8 cellular contexts compared by ENCODE assay signal in genomic region chr10:12264204-12264908, GRCh38.
DNase-seq lines count a peak whose midpoint lies in the region; ATAC-seq and TF ChIP-seq lines count a peak whose summit lies in the region.

No MANE protein-coding gene starts in this region.

- H3K4me1 ChIP-seq in HCT116 (ENCODE audit: control insufficient read depth in 1 of 2, insufficient read depth in 2 of 2, low read length in 2 of 2) (peaks cover 8 to 17% of the 10 kb centered on the region in 2 experiments; a peak in 3 of 4 replicates), MM.1S (ENCODE audit: low read length) (no peaks in the 10 kb centered on the region), SK-N-SH (ENCODE audit: control insufficient read depth in 1 of 2, insufficient read depth in 2 of 2, low read depth in 1 of 2, low read length in 1 of 2) (no peaks in the 10 kb centered on the region; a peak in 1 of 4 replicates), cardiac muscle cell (ENCODE audit: low read depth) (no peaks in the 10 kb centered on the region), upper lobe of left lung (peaks cover 5 to 28% (median 15%) of the 10 kb centered on the region in 4 donors)

- peak overlapping the region; percentile 33; the same call in 1 of the 2 replicates for H3K9ac ChIP-seq in HCT116 (ENCODE audit: low read length)
- peak overlapping the region; percentile 71 for H3K9ac ChIP-seq in MM.1S (ENCODE audit: low read length)
- H3K9ac ChIP-seq in SK-N-SH, result 0 out of 2 replicates have a peak overlapping the region, but pooled peaks have one; percentile 20

- DNase-seq in GM06990 (ENCODE audit: extremely low read depth, insufficient read length) (peak; percentile 94), HCT116 (ENCODE audit: low read depth, low spot score) (peak; percentile 60), MM.1S (peak; percentile 83), SK-N-SH (peak; percentile 88), cardiac muscle cell (ENCODE audit: low read depth in 1 of 2, low spot score in 1 of 2) (peak; percentile 71 to 77), pons (ENCODE audit: low spot score) (peak; percentile 73), upper lobe of left lung (peak; percentile 83 to 94)
- peak; percentile 78 for DNase-seq in activated naive CD8-positive, alpha-beta T cell treated with anti-CD3 and anti-CD28 coated beads for 36 hours

- peak; percentile 97 for ATAC-seq in HCT116
- peak; percentile 88 to 94 for ATAC-seq in upper lobe of left lung (ENCODE audit: low FRiP score in 2 of 2)

- peaks cover 19% of the 10 kb centered on the region for H3K4me1 Mint-ChIP-seq in activated naive CD8-positive, alpha-beta T cell treated with anti-CD3 and anti-CD28 coated beads for 36 hours

- H3K9me2 ChIP-seq in HCT116 (ENCODE audit: insufficient read depth) (no peaks in the 10 kb centered on the region), MM.1S (replicated peaks; ENCODE audit: insufficient read depth, low read length) (no peaks in the 10 kb centered on the region), SK-N-SH (no peaks in the 10 kb centered on the region)

- CTCF ChIA-PET in HCT116 (lab: Charles Lee), result interaction anchor here (0.6 to 3.3 kb wide), 10 partner anchors 220 to 835 kb away, joined by 3 to 50 read pairs (median 4); no protein-coding TSS in a partner anchor
- CTCF ChIA-PET in SK-N-SH (lab: Yijun Ruan, JAX), result interaction anchor here (0.6 to 8.6 kb wide), 42 partner anchors 9 to 810 kb away, joined by 3 to 111 read pairs (median 4); no protein-coding TSS in a partner anchor

- peak overlapping the region; percentile 92 for H3K27ac Mint-ChIP-seq in activated naive CD8-positive, alpha-beta T cell treated with anti-CD3 and anti-CD28 coated beads for 36 hours

- POLR2A ChIA-PET in HCT116 (lab: Charles Lee) (interaction anchor here (0.6 to 1.0 kb wide), 2 partner anchors 310 to 446 kb away, joined by 3 to 5 read pairs; no protein-coding TSS in a partner anchor), SK-N-SH (lab: Yijun Ruan, JAX) (interaction anchor here (0.6 kb wide), 1 partner anchor 638 kb away, joined by 3 read pairs; no protein-coding TSS in a partner anchor)

- H2AFZ ChIP-seq in HCT116 (ENCODE audit: low read depth, low read length, poor library complexity, severe bottlenecking) (peak overlapping the region; percentile 100), MM.1S (ENCODE audit: low read length) (peak overlapping the region; percentile 99), SK-N-SH (ENCODE audit: low read depth) (peak overlapping the region; percentile 76)

- peak; percentile 75 for TF ChIP-seq CTCF in GM06990 (IDR thresholded peaks at IDR 0.05; ENCODE audit: insufficient read depth, low read length, poor library complexity, severe bottlenecking)
- peak; percentile 69 to 87 (median 69) for TF ChIP-seq CTCF in HCT116 (IDR thresholded peaks at IDR 0.05 in 2 of 3, conservative IDR thresholded peaks at IDR 0.05 in 1 of 3; ENCODE audit: borderline replicate concordance in 1 of 3, insufficient read depth in 1 of 3, low read depth in 2 of 3, low read length in 2 of 3)
- TF ChIP-seq CTCF in MM.1S (IDR thresholded peaks at IDR 0.05; ENCODE audit: low read length), result peak; percentile 84
- TF ChIP-seq CTCF in SK-N-SH (IDR thresholded peaks at IDR 0.05), result peak; percentile 90
- peak; percentile 79 for TF ChIP-seq CTCF in cardiac muscle cell (IDR thresholded peaks at IDR 0.05; ENCODE audit: low read depth, low read length)
- TF ChIP-seq CTCF in upper lobe of left lung (IDR thresholded peaks at IDR 0.05), result peak; percentile 62 to 90 (median 78)

- no TSS peak for BruUV-seq in HCT116 (replicated peaks; lab: Mats Ljungman, UMichigan)

- intact Hi-C loops in HCT116 (cut with micrococcal nuclease), result loop anchor here (1.0 to 10.0 kb wide), 4 partner anchors 284 to 810 kb away; no protein-coding TSS in a partner anchor

- H3K36me3 ChIP-seq in GM06990 (ENCODE audit: control insufficient read depth, insufficient read depth, low read length) (no peaks in the 10 kb centered on the region), HCT116 (ENCODE audit: control insufficient read depth in 1 of 2, insufficient read depth in 2 of 2, low read length in 2 of 2) (0 out of 4 replicates have a peak, but pooled peaks cover 0 to 3% of the 10 kb centered on the region in 2 experiments), MM.1S (replicated peaks; ENCODE audit: insufficient read depth, low read length) (no peaks in the 10 kb centered on the region), SK-N-SH (replicated peaks in 1 of 2; ENCODE audit: control insufficient read depth in 1 of 2, insufficient read depth in 2 of 2, low read length in 1 of 2) (no peaks in the 10 kb centered on the region), cardiac muscle cell (no peaks in the 10 kb centered on the region), upper lobe of left lung (no peaks in the 10 kb centered on the region)

- H3K4me2 ChIP-seq in HCT116 (ENCODE audit: low read length), result peak overlapping the region; percentile 82
- H3K4me2 ChIP-seq in MM.1S (ENCODE audit: low read depth, low read length), result peak overlapping the region; percentile 66
- H3K4me2 ChIP-seq in SK-N-SH, result peak overlapping the region; percentile 61; the same call in 1 of the 2 replicates

- H3K9me3 ChIP-seq in HCT116 (ENCODE audit: control insufficient read depth in 1 of 2, insufficient read depth in 1 of 2, low read depth in 1 of 2, low read length in 2 of 2) (no peaks in the 10 kb centered on the region), MM.1S (replicated peaks; ENCODE audit: insufficient read depth, low read length) (no peaks in the 10 kb centered on the region), SK-N-SH (no peaks in the 10 kb centered on the region), cardiac muscle cell (ENCODE audit: low read depth) (no peaks in the 10 kb centered on the region), upper lobe of left lung (no peaks in the 10 kb centered on the region)

- H3K4me3 ChIP-seq in GM06990 (replicated peaks; ENCODE audit: low read depth, low read length) (peak overlapping the region; percentile 36), HCT116 (replicated peaks in 1 of 2; ENCODE audit: low read depth in 1 of 2, low read length in 2 of 2) (peak overlapping the region in 1 of 2 experiments; percentile 33; a peak in 2 of 4 replicates), MM.1S (ENCODE audit: low read length) (peak overlapping the region; percentile 78), SK-N-SH (ENCODE audit: low read depth in 2 of 2, low read length in 1 of 2) (peak overlapping the region; percentile 45 to 60), cardiac muscle cell (no peak overlapping the region), upper lobe of left lung (peak overlapping the region in 3 of 4 donors; percentile 28 to 45 (median 39))

- H3K9me3 Mint-ChIP-seq in activated naive CD8-positive, alpha-beta T cell treated with anti-CD3 and anti-CD28 coated beads for 36 hours, result no peaks in the 10 kb centered on the region

- peak overlapping the region; percentile 70 for H3K4me3 Mint-ChIP-seq in activated naive CD8-positive, alpha-beta T cell treated with anti-CD3 and anti-CD28 coated beads for 36 hours

- RAD21 ChIA-PET in HCT116 (lab: Charles Lee; ENCODE audit: low non-redundant PET in 1 of 2, low total read pairs in 2 of 2, uncharacterized antibody in 2 of 2, unreplicated experiment in 2 of 2), result interaction anchor here (0.7 to 2.4 kb wide), 6 partner anchors 392 to 635 kb away, joined by 3 to 12 read pairs (median 5); no protein-coding TSS in a partner anchor

- peaks cover 5% of the 10 kb centered on the region for H3K36me3 Mint-ChIP-seq in activated naive CD8-positive, alpha-beta T cell treated with anti-CD3 and anti-CD28 coated beads for 36 hours

- peaks cover 4% of the 10 kb centered on the region for H3F3A ChIP-seq in MM.1S (ENCODE audit: insufficient read depth, low read length)
- H3F3A ChIP-seq in SK-N-SH (replicated peaks; ENCODE audit: insufficient read depth), result no peaks in the 10 kb centered on the region

- H3K27me3 ChIP-seq in GM06990 (replicated peaks; ENCODE audit: control insufficient read depth, insufficient read depth, low read length), result no peaks in the 10 kb centered on the region
- H3K27me3 ChIP-seq in HCT116 (ENCODE audit: insufficient read depth, low read length), result no peaks in the 10 kb centered on the region
- H3K27me3 ChIP-seq in MM.1S (replicated peaks; ENCODE audit: insufficient read depth, low read length), result no peaks in the 10 kb centered on the region
- no peaks in the 10 kb centered on the region for H3K27me3 ChIP-seq in SK-N-SH (ENCODE audit: insufficient read depth)
- no peaks in the 10 kb centered on the region for H3K27me3 ChIP-seq in cardiac muscle cell
- no peaks in the 10 kb centered on the region for H3K27me3 ChIP-seq in upper lobe of left lung

- no peaks in the 10 kb centered on the region for H3K27me3 Mint-ChIP-seq in activated naive CD8-positive, alpha-beta T cell treated with anti-CD3 and anti-CD28 coated beads for 36 hours

- H3K79me2 ChIP-seq in HCT116 (ENCODE audit: insufficient read depth, low read length) (no peaks in the 10 kb centered on the region), MM.1S (ENCODE audit: low read length) (no peaks in the 10 kb centered on the region), SK-N-SH (ENCODE audit: insufficient read depth) (no peaks in the 10 kb centered on the region)

- TF ChIP-seq RAD21 in HCT116 (IDR thresholded peaks at IDR 0.05; ENCODE audit: low read depth) (peak; percentile 98), SK-N-SH (IDR thresholded peaks at IDR 0.05; ENCODE audit: low read length) (peak; percentile 94)

- H4K20me1 ChIP-seq in HCT116 (ENCODE audit: insufficient read depth), result no peaks in the 10 kb centered on the region
- H4K20me1 ChIP-seq in MM.1S (ENCODE audit: insufficient read depth, low read length), result no peaks in the 10 kb centered on the region
- no peaks in the 10 kb centered on the region for H4K20me1 ChIP-seq in SK-N-SH (ENCODE audit: insufficient read depth)

- no peak overlapping the region; the same call in 1 of the 2 replicates for H3K27ac ChIP-seq in HCT116 (ENCODE audit: low read depth, low read length)
- H3K27ac ChIP-seq in MM.1S (ENCODE audit: low read length), result peak overlapping the region; percentile 79
- peak overlapping the region in 1 of 2 experiments; percentile 45; a peak in 1 of 4 replicates for H3K27ac ChIP-seq in SK-N-SH (ENCODE audit: low read depth in 2 of 2, low read length in 1 of 2)
- H3K27ac ChIP-seq in cardiac muscle cell, result no peak overlapping the region
- H3K27ac ChIP-seq in upper lobe of left lung, result peak overlapping the region in 1 of 4 donors; percentile 75

- no peak for TF ChIP-seq POLR2A in HCT116 (IDR thresholded peaks at IDR 0.05; ENCODE audit: borderline replicate concordance, extremely low read depth, insufficient read depth, insufficient read length)
- no peak for TF ChIP-seq POLR2A in upper lobe of left lung (IDR thresholded peaks at IDR 0.05)

- WGBS in SK-N-SH (ENCODE audit: low lambda C conversion rate), result 24% methylated on average over 29 of the region's 30 CpGs
- 19 to 25% methylated on average over 8 to 30 of the region's 30 CpGs for WGBS in upper lobe of left lung, 2 donors

- TF ChIP-seq EP300 in SK-N-SH (IDR thresholded peaks at IDR 0.05; ENCODE audit: borderline replicate concordance in 1 of 2, low read depth in 1 of 2, low read length in 1 of 2) (no peak; a peak in 1 of 4 replicates), upper lobe of left lung (IDR thresholded peaks at IDR 0.05) (no peak)

TF ChIP-seq in HCT116, 20 proteins besides CTCF, POLR2A, EP300 and RAD21 (continues in another document):
- no peak for TF ChIP-seq JUND (IDR thresholded peaks at IDR 0.05)
- TF ChIP-seq FOSL1 (IDR thresholded peaks at IDR 0.05; ENCODE audit: low read depth), result no peak

TF ChIP-seq in SK-N-SH, 30 proteins besides CTCF, POLR2A, EP300 and RAD21 (continues in another document):
- 0 out of 2 replicates have a peak, but pooled peaks have one; percentile 32 for TF ChIP-seq TCF12 (IDR thresholded peaks at IDR 0.05)

Comparison
In these comparisons a context has a peak if more than half of its experiments do, and no peak if none do; other contexts are left out.
1. H3K9ac ChIP-seq: peak in every context shown above with its lines; median percentile 71 in MM.1S; 33 in HCT116; 20 in SK-N-SH.